In genomic region chr3:183493296-183494045, GRCh38 we compare ENCODE assay signal across 1 cellular context.
TF ChIP-seq lines count a peak whose summit lies in the region.

No MANE protein-coding gene starts in this region.

TF ChIP-seq in H1, 55 proteins besides CTCF, POLR2A, EP300 and RAD21:
- TF ChIP-seq E2F6 (IDR thresholded peaks at IDR 0.05) (no peak), TEAD4 (IDR thresholded peaks at IDR 0.05; ENCODE audit: low read depth, low read length) (no peak), BRCA1 (IDR thresholded peaks at IDR 0.05; ENCODE audit: low read depth, low read length) (no peak), RFX5 (IDR thresholded peaks at IDR 0.05; ENCODE audit: borderline replicate concordance, low read depth, low read length) (no peak), BACH1 (IDR thresholded peaks at IDR 0.05; ENCODE audit: low read length) (no peak), ATF3 (IDR thresholded peaks at IDR 0.05; ENCODE audit: insufficient read depth, low read depth, low read length) (no peak), CBX5 (IDR thresholded peaks at IDR 0.05; ENCODE audit: low read depth, low read length) (no peak), SP1 (IDR thresholded peaks at IDR 0.05; ENCODE audit: low read depth, low read length) (no peak), BCL11A (IDR thresholded peaks at IDR 0.05; ENCODE audit: low read depth in 2 of 2, low read length in 2 of 2) (no peak)
- TF ChIP-seq, protein P1, sequence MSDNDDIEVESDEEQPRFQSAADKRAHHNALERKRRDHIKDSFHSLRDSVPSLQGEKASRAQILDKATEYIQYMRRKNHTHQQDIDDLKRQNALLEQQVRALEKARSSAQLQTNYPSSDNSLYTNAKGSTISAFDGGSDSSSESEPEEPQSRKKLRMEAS (IDR thresholded peaks at IDR 0.05): no peak
- TF ChIP-seq, protein P2, sequence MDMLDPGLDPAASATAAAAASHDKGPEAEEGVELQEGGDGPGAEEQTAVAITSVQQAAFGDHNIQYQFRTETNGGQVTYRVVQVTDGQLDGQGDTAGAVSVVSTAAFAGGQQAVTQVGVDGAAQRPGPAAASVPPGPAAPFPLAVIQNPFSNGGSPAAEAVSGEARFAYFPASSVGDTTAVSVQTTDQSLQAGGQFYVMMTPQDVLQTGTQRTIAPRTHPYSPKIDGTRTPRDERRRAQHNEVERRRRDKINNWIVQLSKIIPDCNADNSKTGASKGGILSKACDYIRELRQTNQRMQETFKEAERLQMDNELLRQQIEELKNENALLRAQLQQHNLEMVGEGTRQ (IDR thresholded peaks at IDR 0.05; ENCODE audit: low read length): no peak
